ENCODE assay signal across 29 cellular contexts in genomic region chr11:11016943-11017342, GRCh38.
"Had no signal": no experiment of that assay in that cellular context is flagged by ENCODE, and none has a peak within 500 bp of the region (broad histone marks: within the 10 kb centered on the region; RNA-seq: fewer than 3 reads in every experiment).

No MANE protein-coding gene starts in this region.

- H3K9me3 Mint-ChIP-seq: stimulated activated effector memory CD8-positive, alpha-beta T cell treated with anti-CD3 and anti-CD28 coated beads, Interleukin-12 subunit alpha, Interleukin-12 subunit beta, amount 100 ng/mL, for 72 hours; stimulated activated memory B cell treated with anti-CD40 and anti-IgM and Interleukin-4, amounts not matched to agents 10 μg/mL and 1 μg/mL and 100 μg/mL, for 72 hours; stimulated activated naive B cell treated with anti-CD40 and anti-IgM and Interleukin-4, amounts not matched to agents 10 μg/mL and 1 μg/mL and 100 μg/mL, for 72 hours; stimulated activated naive CD8-positive, alpha-beta T cell treated with anti-CD3 and anti-CD28 coated beads, Interleukin-15, amount 100 ng/mL, for 72 hours; stimulated activated naive CD8-positive, alpha-beta T cell treated with anti-CD3 and anti-CD28 coated beads, Interleukin-15, Interleukin-2, amounts not matched to agents 100 ng/mL and 50 ng/mL, for 24 hours; type B pancreatic cell had no signal

- H3K36me3 ChIP-seq: stomach, suprapubic skin, thoracic aorta, thyroid gland, tibial artery, tibial nerve, transverse colon, upper lobe of left lung, upper lobe of right lung, uterus, vagina had no signal

- H3K27ac ChIP-seq: stomach, suprapubic skin, testis, thoracic aorta, thyroid gland, tibial artery, tibial nerve, transverse colon, upper lobe of left lung, upper lobe of right lung, uterus, vagina had no signal

- ATAC-seq: stimulated activated memory B cell treated with anti-CD40 and anti-IgM and Interleukin-4, amounts not matched to agents 10 μg/mL and 1 μg/mL and 100 μg/mL, for 72 hours; stimulated activated naive B cell treated with anti-CD40 and anti-IgM and Interleukin-4, amounts not matched to agents 10 μg/mL and 1 μg/mL and 100 μg/mL, for 72 hours; stimulated activated naive CD8-positive, alpha-beta T cell treated with anti-CD3 and anti-CD28 coated beads, Interleukin-15, amount 100 ng/mL, for 72 hours; stimulated activated naive CD8-positive, alpha-beta T cell treated with anti-CD3 and anti-CD28 coated beads, Interleukin-15, Interleukin-2, amounts not matched to agents 100 U/mL and 50 U/mL, for 24 hours; upper lobe of right lung had no signal

- H3K27me3 ChIP-seq: suprapubic skin, testis, thyroid gland, tibial artery, tibial nerve, transverse colon, upper lobe of left lung, upper lobe of right lung, uterus, vagina had no signal

- FAIRE-seq: urothelium cell line had no signal

- DNase-seq: stimulated activated CD4-positive, alpha-beta T cell treated with anti-CD3 and anti-CD28 coated beads, Interleukin-2, amount 100 ng/mL, for 48 hours; stimulated activated CD4-positive, alpha-beta T cell treated with anti-CD3 and anti-CD28 coated beads, Interleukin-4, amount 100 ng/mL, for 1 hour; stimulated activated CD4-positive, alpha-beta T cell treated with anti-CD3 and anti-CD28 coated beads, Interleukin-4, amount 100 ng/mL, for 24 hours; stimulated activated CD4-positive, alpha-beta T cell treated with anti-CD3 and anti-CD28 coated beads, Interleukin-4, amount 100 ng/mL, for 4 hours; stimulated activated CD8-positive, alpha-beta memory T cell treated with anti-CD3 and anti-CD28 coated beads, Interleukin-4, amount 100 ng/mL, for 48 hours; stimulated activated naive B cell treated with anti-CD40 and anti-IgM and Interleukin-4, amounts not matched to agents 10 μg/mL and 1 μg/mL and 100 μg/mL, for 72 hours; stimulated activated naive CD4-positive, alpha-beta T cell; stimulated activated naive CD4-positive, alpha-beta T cell treated with Interleukin-2 at 50 U/mL for 16 hours; stimulated activated naive CD8-positive, alpha-beta T cell treated with anti-CD3 and anti-CD28 coated beads, Interleukin-15, amount 100 ng/mL, for 72 hours; stimulated activated naive CD8-positive, alpha-beta T cell treated with anti-CD3 and anti-CD28 coated beads, Interleukin-15, Interleukin-2, amounts not matched to agents 100 U/mL and 50 U/mL, for 24 hours; stomach; substantia nigra; testis; thyroid gland; tibial artery; transverse colon; trophoblast cell; upper lobe of left lung; upper lobe of right lung; uterus had no signal

- H3K4me3 ChIP-seq: stomach, suprapubic skin, testis, thoracic aorta, thyroid gland, tibial artery, tibial nerve, transverse colon, upper lobe of left lung, upper lobe of right lung, uterus, vagina had no signal

- H3K9me3 ChIP-seq: stomach, suprapubic skin, testis, thoracic aorta, thyroid gland, tibial artery, tibial nerve, transverse colon, upper lobe of left lung, upper lobe of right lung, uterus, vagina had no signal

- H3K4me1 Mint-ChIP-seq: stimulated activated naive CD8-positive, alpha-beta T cell treated with anti-CD3 and anti-CD28 coated beads, Interleukin-15, amount 100 ng/mL, for 72 hours had no signal

- H3K27me3 Mint-ChIP-seq: stimulated activated memory B cell treated with anti-CD40 and anti-IgM and Interleukin-4, amounts not matched to agents 10 μg/mL and 1 μg/mL and 100 μg/mL, for 72 hours; stimulated activated naive B cell treated with anti-CD40 and anti-IgM and Interleukin-4, amounts not matched to agents 10 μg/mL and 1 μg/mL and 100 μg/mL, for 72 hours; stimulated activated naive CD8-positive, alpha-beta T cell treated with anti-CD3 and anti-CD28 coated beads, Interleukin-15, amount 100 ng/mL, for 72 hours; stimulated activated naive CD8-positive, alpha-beta T cell treated with anti-CD3 and anti-CD28 coated beads, Interleukin-15, Interleukin-2, amounts not matched to agents 100 ng/mL and 50 ng/mL, for 24 hours had no signal

- H3K27ac Mint-ChIP-seq: stimulated activated effector memory CD8-positive, alpha-beta T cell treated with anti-CD3 and anti-CD28 coated beads, Interleukin-12 subunit alpha, Interleukin-12 subunit beta, amount 100 ng/mL, for 72 hours; stimulated activated memory B cell treated with anti-CD40 and anti-IgM and Interleukin-4, amounts not matched to agents 10 μg/mL and 1 μg/mL and 100 μg/mL, for 72 hours; stimulated activated naive B cell treated with anti-CD40 and anti-IgM and Interleukin-4, amounts not matched to agents 10 μg/mL and 1 μg/mL and 100 μg/mL, for 72 hours; stimulated activated naive CD8-positive, alpha-beta T cell treated with anti-CD3 and anti-CD28 coated beads, Interleukin-15, Interleukin-2, amounts not matched to agents 100 ng/mL and 50 ng/mL, for 24 hours; type B pancreatic cell had no signal

- H3K36me3 Mint-ChIP-seq: stimulated activated effector memory CD8-positive, alpha-beta T cell treated with anti-CD3 and anti-CD28 coated beads, Interleukin-12 subunit alpha, Interleukin-12 subunit beta, amount 100 ng/mL, for 72 hours; stimulated activated memory B cell treated with anti-CD40 and anti-IgM and Interleukin-4, amounts not matched to agents 10 μg/mL and 1 μg/mL and 100 μg/mL, for 72 hours; stimulated activated naive B cell treated with anti-CD40 and anti-IgM and Interleukin-4, amounts not matched to agents 10 μg/mL and 1 μg/mL and 100 μg/mL, for 72 hours; type B pancreatic cell had no signal

- H3K4me1 ChIP-seq: stomach, suprapubic skin, testis, thyroid gland, tibial artery, tibial nerve, transverse colon, upper lobe of left lung, upper lobe of right lung, uterus, vagina had no signal

- H3K4me3 Mint-ChIP-seq: stimulated activated effector memory CD8-positive, alpha-beta T cell treated with anti-CD3 and anti-CD28 coated beads, Interleukin-12 subunit alpha, Interleukin-12 subunit beta, amount 100 ng/mL, for 72 hours; stimulated activated memory B cell treated with anti-CD40 and anti-IgM and Interleukin-4, amounts not matched to agents 10 μg/mL and 1 μg/mL and 100 μg/mL, for 72 hours; stimulated activated naive B cell treated with anti-CD40 and anti-IgM and Interleukin-4, amounts not matched to agents 10 μg/mL and 1 μg/mL and 100 μg/mL, for 72 hours; stimulated activated naive CD8-positive, alpha-beta T cell treated with anti-CD3 and anti-CD28 coated beads, Interleukin-15, amount 100 ng/mL, for 72 hours; stimulated activated naive CD8-positive, alpha-beta T cell treated with anti-CD3 and anti-CD28 coated beads, Interleukin-15, Interleukin-2, amounts not matched to agents 100 ng/mL and 50 ng/mL, for 24 hours; type B pancreatic cell had no signal
